In the genomic region with DNA sequence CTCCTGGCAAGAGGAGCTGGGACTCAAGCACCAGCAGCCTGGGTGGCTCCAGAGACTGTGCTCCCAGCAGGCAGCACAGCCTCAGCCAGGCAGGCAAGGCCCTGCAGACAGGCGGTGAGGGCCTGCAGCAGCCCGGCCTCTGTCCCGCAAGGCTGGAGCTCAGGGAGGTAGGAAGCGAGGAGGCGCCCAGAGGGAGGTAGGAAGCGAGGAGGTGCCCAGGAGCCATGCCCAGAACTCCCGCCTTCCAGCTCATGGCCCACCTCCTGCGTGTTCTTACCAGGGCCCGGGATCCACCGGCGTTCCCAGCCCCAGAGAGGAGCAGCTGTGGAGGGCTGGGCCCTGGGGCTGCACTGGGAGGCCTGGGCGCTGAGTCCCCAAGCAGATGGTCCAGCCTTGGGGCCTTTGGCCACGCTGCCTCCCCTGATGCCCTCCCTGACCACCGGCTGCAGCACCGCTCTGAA, we compare ENCODE assay signal across 16 cellular contexts.
DNase-seq lines count a peak whose midpoint lies in the region; ATAC-seq and TF ChIP-seq lines count a peak whose summit lies in the region.
"Had no signal": no experiment of that assay in that cellular context is flagged by ENCODE, and none has a peak within 500 bp of the region (broad histone marks: within the 10 kb centered on the region; RNA-seq: fewer than 3 reads in every experiment).

No MANE protein-coding gene starts in this region.

- in situ Hi-C loops in GM13976 (cut with MboI; ENCODE audit: low sequenced_read_pairs, unreplicated experiment), result no loop called here

- H3K27me3 ChIP-seq in upper lobe of left lung, result no peaks in the 10 kb centered on the region

- no peaks in the 10 kb centered on the region for H3K36me3 ChIP-seq in upper lobe of left lung

- H3K9me3 ChIP-seq in upper lobe of left lung, result no peaks in the 10 kb centered on the region
- H3K9me3 ChIP-seq: A549, Caco-2 had no signal

- H3K4me1 ChIP-seq in upper lobe of left lung, result no peaks in the 10 kb centered on the region
- H3K4me1 ChIP-seq: A549, Caco-2 had no signal

- ATAC-seq in activated CD8-positive, alpha-beta memory T cell treated with anti-CD3 and anti-CD28 coated beads, Interleukin-2, amount 10 ng/mL, durations not matched to agents 7 days and 5 days, result no peak
- ATAC-seq in upper lobe of left lung (ENCODE audit: low FRiP score in 2 of 2), result no peak
- ATAC-seq in GM18505 (IDR thresholded peaks at IDR 0.05; ENCODE audit: unreplicated experiment), result no peak
- ATAC-seq: A549, GM12878, K562, PC-3 had no signal

- no peak overlapping the region for H3K27ac ChIP-seq in upper lobe of left lung
- H3K27ac ChIP-seq: A549 had no signal

- CTCF ChIA-PET in activated CD8-positive, alpha-beta memory T cell treated with anti-CD3 and anti-CD28 coated beads, Interleukin-2, amount 10 ng/mL, durations not matched to agents 7 days and 5 days (lab: Charles Lee), result no interaction called here

- WGBS in upper lobe of left lung, 2 donors, result 78 to 100% methylated on average over 4 to 10 of the region's 15 CpGs

- no peak overlapping the region for H3K4me3 Mint-ChIP-seq in activated CD8-positive, alpha-beta memory T cell treated with anti-CD3 and anti-CD28 coated beads, Interleukin-2, amount 10 ng/mL, durations not matched to agents 7 days and 5 days

- TF ChIP-seq EP300 in upper lobe of left lung (IDR thresholded peaks at IDR 0.05), result no peak

- TF ChIP-seq CTCF in GM13976 (IDR thresholded peaks at IDR 0.05; ENCODE audit: borderline replicate concordance, control extremely low read depth, extremely low read depth, insufficient read depth, missing control alignments), result no peak
- TF ChIP-seq CTCF in upper lobe of left lung (IDR thresholded peaks at IDR 0.05), result no peak

- DNase-seq in activated CD8-positive, alpha-beta memory T cell treated with anti-CD3 and anti-CD28 coated beads, Interleukin-2, amount 50 U/mL, for 48 hours, result peak; percentile 13
- no peak for DNase-seq in activated CD8-positive, alpha-beta memory T cell treated with anti-CD3 and anti-CD28 coated beads, Interleukin-2, amount 10 ng/mL, durations not matched to agents 7 days and 5 days
- DNase-seq in GM13976 (ENCODE audit: low spot score) (peak; percentile 27), mucosa of gallbladder (ENCODE audit: low spot score) (peak; percentile 6), upper lobe of left lung (peak; percentile 20 to 48)
- DNase-seq in stimulated activated naive CD4-positive, alpha-beta T cell (lab: John Stamatoyannopoulos, UW), result no peak
- DNase-seq: Caco-2, H7, NCI-H1048, NCI-H146, NCI-H2107, PC-3 had no signal

- no peak overlapping the region for H3K4me3 ChIP-seq in upper lobe of left lung
- H3K4me3 ChIP-seq: A549, GM12878, K562 had no signal

- H3K36me3 Mint-ChIP-seq in activated CD8-positive, alpha-beta memory T cell treated with anti-CD3 and anti-CD28 coated beads, Interleukin-2, amount 10 ng/mL, durations not matched to agents 7 days and 5 days, result no peaks in the 10 kb centered on the region

- H3K27ac Mint-ChIP-seq in activated CD8-positive, alpha-beta memory T cell treated with anti-CD3 and anti-CD28 coated beads, Interleukin-2, amount 10 ng/mL, durations not matched to agents 7 days and 5 days, result no peak overlapping the region

- H3K27me3 Mint-ChIP-seq in activated CD8-positive, alpha-beta memory T cell treated with anti-CD3 and anti-CD28 coated beads, Interleukin-2, amount 10 ng/mL, durations not matched to agents 7 days and 5 days, result no peaks in the 10 kb centered on the region

- no peaks in the 10 kb centered on the region for H3K4me1 Mint-ChIP-seq in activated CD8-positive, alpha-beta memory T cell treated with anti-CD3 and anti-CD28 coated beads, Interleukin-2, amount 10 ng/mL, durations not matched to agents 7 days and 5 days

- peaks cover 7% of the 10 kb centered on the region for H3K9me3 Mint-ChIP-seq in activated CD8-positive, alpha-beta memory T cell treated with anti-CD3 and anti-CD28 coated beads, Interleukin-2, amount 10 ng/mL, durations not matched to agents 7 days and 5 days (ENCODE audit: low read depth)

- TF ChIP-seq POLR2A in upper lobe of left lung (IDR thresholded peaks at IDR 0.05), result no peak
- TF ChIP-seq POLR2A in GM18505 (IDR thresholded peaks at IDR 0.05; ENCODE audit: borderline replicate concordance, extremely low read depth, insufficient read depth, insufficient read length), result no peak

Comparison
In these comparisons a context has a peak if more than half of its experiments do, and no peak if none do; other contexts are left out.
1. DNase-seq: peak in activated CD8-positive, alpha-beta memory T cell treated with anti-CD3 and anti-CD28 coated beads, Interleukin-2, amount 50 U/mL, for 48 hours (single experiment), GM13976 (single experiment), mucosa of gallbladder (single experiment) and upper lobe of left lung (2 of 2); none in activated CD8-positive, alpha-beta memory T cell treated with anti-CD3 and anti-CD28 coated beads, Interleukin-2, amount 10 ng/mL, durations not matched to agents 7 days and 5 days (single experiment) and stimulated activated naive CD4-positive, alpha-beta T cell (0 of 6).